8 cellular contexts compared by ENCODE assay signal in the genomic region with DNA sequence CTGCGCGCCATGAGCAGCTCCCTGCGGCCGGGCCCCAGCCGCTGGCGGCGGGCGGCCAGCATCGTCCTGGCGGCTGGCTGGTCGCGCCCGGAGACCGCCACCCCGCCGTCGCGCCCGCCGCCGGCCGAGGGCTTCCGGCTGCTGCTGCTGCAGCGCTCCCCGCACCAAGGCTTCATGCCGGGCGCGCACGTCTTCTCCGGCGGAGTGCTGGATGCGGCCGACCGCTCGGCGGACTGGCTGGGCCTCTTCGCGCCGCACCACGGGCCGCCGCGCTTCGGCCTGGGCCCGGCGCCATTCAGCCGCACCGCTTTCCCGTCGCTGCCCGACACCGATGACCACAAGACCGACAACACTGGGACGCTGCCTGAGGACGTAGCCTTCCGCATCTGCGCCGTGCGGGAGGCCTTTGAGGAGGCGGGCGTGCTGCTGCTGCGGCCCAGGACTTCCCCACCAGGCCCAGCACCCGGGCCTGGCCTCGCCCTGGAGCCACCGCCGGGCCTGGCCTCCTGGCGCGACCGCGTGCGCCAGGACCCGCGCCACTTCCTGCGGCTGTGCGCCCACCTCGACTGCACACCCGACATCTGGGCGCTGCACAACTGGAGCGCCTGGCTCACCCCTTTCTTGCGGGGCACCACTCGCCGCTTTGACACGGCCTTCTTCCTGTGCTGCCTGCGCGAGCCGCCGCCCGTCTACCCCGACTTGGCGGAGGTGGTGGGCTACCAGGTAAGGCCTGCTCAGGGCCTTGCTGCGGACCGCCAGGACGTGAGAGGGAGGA. TPM values are rescaled to one million over a fixed set of nuclear protein-coding genes. Genes with fewer than 3 reads are reported as not detected.
DNase-seq lines count a peak whose midpoint lies in the region; ATAC-seq, FAIRE-seq and TF ChIP-seq lines count a peak whose summit lies in the region.

No MANE protein-coding gene starts in this region.

- no peak for FAIRE-seq in D721Med (lab: Jason Lieb, UNC)

- H3K4me3 ChIP-seq in body of pancreas (peak overlapping the region; percentile 29 to 73), iPS-11a (ENCODE audit: low read depth, low read length) (peak overlapping the region; percentile 37)

- peak overlapping the region; percentile 49 to 91 (median 76) for H3K27ac ChIP-seq in body of pancreas

- peak; percentile 47 for ATAC-seq in GM21360 (IDR thresholded peaks at IDR 0.05; ENCODE audit: unreplicated experiment)
- peak; percentile 66 for ATAC-seq in HG03571 (IDR thresholded peaks at IDR 0.05; ENCODE audit: unreplicated experiment)
- peak; percentile 72 for ATAC-seq in body of pancreas

- intact Hi-C loops in body of pancreas (cut with DNase I) = no loop called here

- no peak for TF ChIP-seq CTCF in body of pancreas (IDR thresholded peaks at IDR 0.05)
- no peak for TF ChIP-seq CTCF in D721Med (IDR thresholded peaks at IDR 0.05; ENCODE audit: insufficient read depth, missing control alignments)

- peak in 1 of 3 donors; percentile 35 for TF ChIP-seq POLR2A in body of pancreas (IDR thresholded peaks at IDR 0.05)

- no peaks in the 10 kb centered on the region for H3K9me3 ChIP-seq in body of pancreas

- H3K4me1 ChIP-seq in body of pancreas = peaks cover 59% of the 10 kb centered on the region

- DNase-seq in ELR (ENCODE audit: low read depth) (peak; percentile 62), T-helper 1 cell (peak in 4 of 5 donors; percentile 12 to 73 (median 36)), body of pancreas (peak; percentile 58 to 77 (median 63)), retina (peak; percentile 88), D721Med (ENCODE audit: insufficient read length, low spot score) (no peak)

- H3K27me3 ChIP-seq in body of pancreas = no peaks in the 10 kb centered on the region

- no peaks in the 10 kb centered on the region for H3K36me3 ChIP-seq in body of pancreas (replicated peaks in 1 of 2; ENCODE audit: insufficient read depth in 1 of 2, low read depth in 2 of 2)

- WGBS in body of pancreas, 2 donors = 6% methylated on average over 88 of the region's 93 CpGs; no CpG with 5 or more reads in 1 of the 2 donors

RNA-seq across cellular contexts. Expression of a gene that starts 0.5 kb away (rescaled TPM):
- 1 to 10 TPM; 2.3 to 3.9 TPM for total RNA-seq in body of pancreas

RNA-seq across cellular contexts. Expression of a gene that starts 16.5 kb away (rescaled TPM):
- not detected for total RNA-seq in body of pancreas

RNA-seq across cellular contexts. Expression of a gene that starts 17.2 kb away (rescaled TPM):
- 10 to 100 TPM in 1 of 2 donors, 1 to 10 TPM in 1; 9.6 to 16.2 TPM for total RNA-seq in body of pancreas

RNA-seq across cellular contexts. Expression of a gene that starts 27.4 kb away (rescaled TPM):
- total RNA-seq in body of pancreas = under 1 TPM in 1 of 2 donors, not detected in 1; 0.52 TPM
